In genomic region chr5:93583799-93584530, GRCh38 we compare ENCODE assay signal across 8 cellular contexts. TPM values are rescaled to one million over a fixed set of nuclear protein-coding genes. Genes with fewer than 3 reads are reported as not detected.
DNase-seq lines count a peak whose midpoint lies in the region; ATAC-seq and TF ChIP-seq lines count a peak whose summit lies in the region.

No MANE protein-coding gene starts in this region.

- H3K27me3 ChIP-seq in body of pancreas: peaks cover 0 to 7% of the 10 kb centered on the region in 2 donors

- TF ChIP-seq POLR2A in body of pancreas (IDR thresholded peaks at IDR 0.05): no peak

- peaks cover 44% of the 10 kb centered on the region for H3K4me1 ChIP-seq in body of pancreas

- peak overlapping the region in 3 of 4 donors; percentile 50 to 66 (median 63) for H3K27ac ChIP-seq in body of pancreas

- H3K9me3 ChIP-seq in body of pancreas: no peaks in the 10 kb centered on the region

- WGBS in body of pancreas, 2 donors: 1% methylated on average over 29 to 97 of the region's 103 CpGs

- intact Hi-C loops in body of pancreas (cut with DNase I): no loop called here

- H3K4me3 ChIP-seq in HFF-Myc (replicated peaks; ENCODE audit: low read depth, low read length) (peak overlapping the region; percentile 67), body of pancreas (peak overlapping the region in 1 of 2 donors; percentile 32)

- no peaks in the 10 kb centered on the region for H3K36me3 ChIP-seq in body of pancreas (replicated peaks in 1 of 2; ENCODE audit: insufficient read depth in 1 of 2, low read depth in 2 of 2)

- ATAC-seq in body of pancreas: peak; percentile 34

- DNase-seq in NOMO-1 (lab: John Stamatoyannopoulos, UW; ENCODE audit: unreplicated experiment in 2 of 2) (peak; percentile 19 to 42), NOMO-1 treated with dmso at 0.1 percent for 144 hours (lab: John Stamatoyannopoulos, UW; ENCODE audit: unreplicated experiment) (no peak), HFF-Myc (ENCODE audit: extremely low read depth, low read depth) (no peak), NOMO-1 treated with DMSO at 0.1 percent for 48 hours (lab: John Stamatoyannopoulos, UW; ENCODE audit: unreplicated experiment) (peak; percentile 24), body of pancreas (peak in 3 of 4 donors; percentile 54 to 60 (median 57)), iris pigment epithelial cell (ENCODE audit: low read depth) (peak; percentile 38), Ammon's horn (ENCODE audit: low spot score) (no peak)
- peak; percentile 19 for DNase-seq in stimulated activated naive CD4-positive, alpha-beta T cell treated with Interleukin-2 at 50 U/mL for 16 hours (lab: John Stamatoyannopoulos, UW)

- no peak for TF ChIP-seq CTCF in HFF-Myc (IDR thresholded peaks at IDR 0.05; ENCODE audit: low read depth, low read length, missing control alignments)
- TF ChIP-seq CTCF in body of pancreas (IDR thresholded peaks at IDR 0.05): no peak

RNA-seq across cellular contexts. Expression of gene NR2F1, which starts 0.9 kb away (rescaled TPM):
- total RNA-seq in body of pancreas: 10 to 100 TPM; 16.9 to 33.0 TPM

RNA-seq across cellular contexts. Expression of gene NR2F1-AS1, which starts 2.9 kb away (rescaled TPM):
- 1 to 10 TPM; 4.9 to 5.3 TPM for total RNA-seq in body of pancreas

Comparison
In these comparisons a context has a peak if more than half of its experiments do, and no peak if none do; other contexts are left out.
1. DNase-seq: peak in NOMO-1 (2 of 2), NOMO-1 treated with DMSO at 0.1 percent for 48 hours (single experiment), body of pancreas (3 of 4), iris pigment epithelial cell (single experiment) and stimulated activated naive CD4-positive, alpha-beta T cell treated with Interleukin-2 at 50 U/mL for 16 hours (single experiment); none in NOMO-1 treated with dmso at 0.1 percent for 144 hours (single experiment), HFF-Myc (single experiment) and Ammon's horn (single experiment).